Comparison of ENCODE assay signal across 10 cellular contexts in genomic region chr20:63696311-63696627, GRCh38. TPM values are rescaled to one million over a fixed set of nuclear protein-coding genes. Genes with fewer than 3 reads are reported as not detected.
A peak's percentile ranks its signal among the peaks of the same experiment; 100 is the strongest.
DNase-seq lines count a peak whose midpoint lies in the region; ATAC-seq and TF ChIP-seq lines count a peak whose summit lies in the region.
"Had no signal": no experiment of that assay in that cellular context is flagged by ENCODE, and none has a peak within 500 bp of the region (broad histone marks: within the 10 kb centered on the region; RNA-seq: fewer than 3 reads in every experiment).

No MANE protein-coding gene starts in this region.

- no peak for TF ChIP-seq EP300 in transverse colon (IDR thresholded peaks at IDR 0.05; ENCODE audit: low read depth)

- peaks cover 27 to 50% (median 43%) of the 10 kb centered on the region in 4 donors for H3K4me1 ChIP-seq in transverse colon

- no peaks in the 10 kb centered on the region for H3K36me3 ChIP-seq in transverse colon

- no peak for ATAC-seq in GM18517 (IDR thresholded peaks at IDR 0.05; ENCODE audit: unreplicated experiment)
- ATAC-seq in HG03342 (IDR thresholded peaks at IDR 0.05; ENCODE audit: unreplicated experiment): no peak

- no peak for TF ChIP-seq POLR2A in transverse colon (IDR thresholded peaks at IDR 0.05)

- DNase-seq in activated CD4-positive, alpha-beta T cell treated with anti-CD3 and anti-CD28 coated beads, Interleukin-2, amount 50 U/mL, for 48 hours: peak; percentile 29 to 39
- DNase-seq in activated CD4-positive, alpha-beta T cell treated with anti-CD3 and anti-CD28 coated beads, Interleukin-2, amount 50 U/mL, for 1 hour: no peak
- DNase-seq in iris pigment epithelial cell (ENCODE audit: low read depth): peak; percentile 47
- peak; percentile 60 for DNase-seq in transverse colon
- DNase-seq in GM10266 (ENCODE audit: extremely low spot score): no peak
- DNase-seq: AML-193, T1000 had no signal

- peak overlapping the region; percentile 51 for H3K27ac ChIP-seq in angular gyrus (ENCODE audit: low read depth, low read length)
- peak overlapping the region in 1 of 4 donors; percentile 2 for H3K27ac ChIP-seq in transverse colon

- H3K27me3 ChIP-seq in transverse colon: no peaks in the 10 kb centered on the region

- WGBS in transverse colon (ENCODE audit: low coverage in 1 of 2), 2 donors: 60% methylated on average over 1 of the region's 6 CpGs; no CpG with 5 or more reads in 1 of the 2 donors

- in situ Hi-C loops in transverse colon (cut with MboI; ENCODE audit: low pct_ligation_motif_present in 1 of 4, low pct_unique_long_range_greater_than_20kb in 1 of 4, low sequenced_read_pairs in 3 of 4): no loop called here

- H3K9me3 ChIP-seq in transverse colon: no peaks in the 10 kb centered on the region

- intact Hi-C loops in transverse colon (cut with DNase I; ENCODE audit: low total_unique reads): no loop called here

- H3K4me3 ChIP-seq in transverse colon: peak overlapping the region in 1 of 4 donors; percentile 7

- TF ChIP-seq CTCF in transverse colon (IDR thresholded peaks at IDR 0.05) (no peak), GM10266 (IDR thresholded peaks at IDR 0.05; ENCODE audit: control insufficient read depth, insufficient read depth, low read depth, missing control alignments) (no peak)

RNA-seq across cellular contexts. Expression of gene TNFRSF6B, which starts 0.2 kb away (rescaled TPM):
- 10 to 100 TPM in 3 of 4 donors, 1 to 10 TPM in 1; 4.2 to 34.4 (median 13.6) TPM for total RNA-seq in transverse colon

RNA-seq across cellular contexts. Expression of gene ARFRP1, which starts 11.5 kb away (rescaled TPM):
- total RNA-seq in transverse colon: 10 to 100 TPM; 46.2 to 75.4 (median 56.2) TPM

RNA-seq across cellular contexts. Expression of gene ZGPAT, which starts 11.6 kb away (rescaled TPM):
- total RNA-seq in transverse colon: 100 to 1,000 TPM in 2 of 4 donors, 10 to 100 TPM in 2; 29.1 to 346 (median 76.5) TPM

RNA-seq across cellular contexts. Expression of gene RTEL1, which starts 38.2 kb away (rescaled TPM):
- total RNA-seq in transverse colon: 10 to 100 TPM; 18.8 to 84.9 (median 24.1) TPM

RNA-seq across cellular contexts. Expression of gene LIME1, which starts 40.2 kb away (rescaled TPM):
- 10 to 100 TPM; 24.4 to 91.1 (median 44.0) TPM for total RNA-seq in transverse colon

Comparison
In these comparisons a context has a peak if more than half of its experiments do, and no peak if none do; other contexts are left out.
1. DNase-seq: peak in activated CD4-positive, alpha-beta T cell treated with anti-CD3 and anti-CD28 coated beads, Interleukin-2, amount 50 U/mL, for 48 hours (2 of 2), iris pigment epithelial cell (single experiment) and transverse colon (single experiment); none in activated CD4-positive, alpha-beta T cell treated with anti-CD3 and anti-CD28 coated beads, Interleukin-2, amount 50 U/mL, for 1 hour (single experiment) and GM10266 (single experiment).